1 cellular context compared by ENCODE assay signal in genomic region chr12:6378709-6379427, GRCh38.
TF ChIP-seq lines count a peak whose summit lies in the region.

No MANE protein-coding gene starts in this region.

TF ChIP-seq in IMR-90, 13 proteins besides CTCF, POLR2A, EP300 and RAD21:
- no peak for TF ChIP-seq ELK1 (IDR thresholded peaks at IDR 0.05; ENCODE audit: borderline replicate concordance, low read depth, low read length)
- no peak for TF ChIP-seq USF2 (IDR thresholded peaks at IDR 0.05; ENCODE audit: low read depth, low read length)
- no peak for TF ChIP-seq MAFK (IDR thresholded peaks at IDR 0.05; ENCODE audit: low read depth, low read length)
- TF ChIP-seq RCOR1 (IDR thresholded peaks at IDR 0.05; ENCODE audit: insufficient replicate concordance, low read length), result no peak
- no peak for TF ChIP-seq CHD1 (IDR thresholded peaks at IDR 0.05; ENCODE audit: low read depth, low read length)
- TF ChIP-seq MAZ (IDR thresholded peaks at IDR 0.05; ENCODE audit: borderline replicate concordance, low read depth, low read length), result no peak
- no peak for TF ChIP-seq FOS (IDR thresholded peaks at IDR 0.05; ENCODE audit: low read depth, low read length)
- TF ChIP-seq BHLHE40 (IDR thresholded peaks at IDR 0.05; ENCODE audit: low read depth, low read length), result no peak
- TF ChIP-seq MXI1 (IDR thresholded peaks at IDR 0.05; ENCODE audit: borderline replicate concordance, low read depth, low read length), result no peak
- TF ChIP-seq SMC3 (IDR thresholded peaks at IDR 0.05; ENCODE audit: low read depth, low read length), result no peak
- no peak for TF ChIP-seq CEBPB (IDR thresholded peaks at IDR 0.05; ENCODE audit: low read depth, low read length)
- TF ChIP-seq NFE2L2 (IDR thresholded peaks at IDR 0.05; ENCODE audit: low read depth, low read length), result no peak
- TF ChIP-seq RFX5 (IDR thresholded peaks at IDR 0.05; ENCODE audit: low read depth, low read length), result no peak
TF ChIP-seq in IMR-90: peak in this region for 0.
